9 cellular contexts compared by ENCODE assay signal in the genomic region with DNA sequence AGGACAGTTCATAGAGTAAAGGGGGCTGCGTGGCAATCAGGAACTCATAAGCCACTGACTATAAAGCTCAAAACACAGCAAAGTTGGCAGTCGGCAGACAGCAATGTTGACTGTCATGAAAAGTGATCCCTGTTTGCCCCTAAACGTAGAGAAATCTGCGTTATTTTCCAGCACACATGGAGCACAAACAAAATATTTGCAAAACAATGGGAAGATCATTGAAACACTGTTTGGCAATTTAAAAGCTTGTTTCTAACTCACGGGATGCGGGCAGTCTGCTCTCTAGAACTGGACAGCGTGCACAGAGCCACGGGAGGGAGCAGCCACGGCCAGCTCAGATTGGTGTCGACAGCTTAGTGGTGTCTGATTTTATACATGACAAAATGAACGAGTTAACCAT. TPM values are rescaled to one million over a fixed set of nuclear protein-coding genes. Genes with fewer than 3 reads are reported as not detected.
"Had no signal": no experiment of that assay in that cellular context is flagged by ENCODE, and none has a peak within 500 bp of the region (broad histone marks: within the 10 kb centered on the region; RNA-seq: fewer than 3 reads in every experiment).

No MANE protein-coding gene starts in this region.

- H3K4me1 Mint-ChIP-seq: IgD-negative memory B cell had no signal

- H3K4me3 ChIP-seq: HAP-1 had no signal

- H3K36me3 Mint-ChIP-seq: IgD-negative memory B cell had no signal

- H3K9me3 Mint-ChIP-seq: HFFc6, IgD-negative memory B cell had no signal

- H3K9me3 ChIP-seq: HAP-1 had no signal

- H3K27ac ChIP-seq: GM23248, HL-60 had no signal

- DNase-seq: GOT3, H7, HFFc6 had no signal

- H3K27ac Mint-ChIP-seq: HFFc6, IgD-negative memory B cell had no signal

- H3K36me3 ChIP-seq: HAP-1 had no signal

- H3K4me3 Mint-ChIP-seq: IgD-negative memory B cell had no signal

RNA-seq across cellular contexts. Expression of a gene that starts 6.4 kb away (rescaled TPM):
- total RNA-seq: GM23248, H4, HFFc6 had no signal
- polyA plus RNA-seq: GM23248, IgD-negative memory B cell had no signal

RNA-seq across cellular contexts. Expression of a gene that starts 23.5 kb away (rescaled TPM):
- total RNA-seq: H4, HT1080 had no signal
- polyA plus RNA-seq: IgD-negative memory B cell had no signal

RNA-seq across cellular contexts. Expression of a gene that starts 59.3 kb away (rescaled TPM):
- total RNA-seq: GM23248, H4, H7, HFFc6, HT1080 had no signal
- polyA plus RNA-seq: GM23248, IgD-negative memory B cell had no signal
